1 cellular context compared by ENCODE assay signal in the genomic region with DNA sequence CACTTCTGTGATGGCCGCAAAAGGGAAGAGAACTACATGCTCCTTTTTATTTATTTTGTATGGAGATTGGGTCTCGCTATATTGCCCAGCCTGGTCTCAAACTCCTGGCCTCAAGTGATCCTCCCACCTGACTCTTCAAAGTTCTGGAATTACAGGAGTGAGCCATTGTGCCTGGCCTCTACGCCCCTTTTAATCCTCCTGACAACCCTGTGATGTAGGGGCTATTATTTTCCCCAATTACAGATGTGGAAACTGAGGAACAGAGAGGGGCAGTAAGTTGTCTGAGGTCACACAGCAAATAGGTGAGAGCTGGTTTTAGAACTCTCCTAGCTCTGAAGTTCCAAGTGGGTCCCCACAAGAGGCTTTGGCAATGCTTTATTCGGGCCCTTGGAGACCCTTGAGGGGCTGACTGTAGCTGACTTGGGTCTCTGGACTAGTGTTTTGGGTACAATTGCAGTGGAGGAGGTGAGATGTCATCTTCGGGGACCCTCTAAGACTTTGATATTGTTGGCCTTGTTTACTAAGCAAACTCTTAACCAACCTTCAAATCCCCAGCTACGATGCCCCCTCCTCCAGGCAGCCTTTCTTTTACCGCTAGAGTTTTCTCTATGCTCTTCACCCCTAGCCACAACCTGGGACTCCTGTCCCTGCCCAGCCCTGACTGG.
TF ChIP-seq lines count a peak whose summit lies in the region.

No MANE protein-coding gene starts in this region.

TF ChIP-seq in A549, 52 proteins besides CTCF, POLR2A, EP300 and RAD21:
- TF ChIP-seq, protein P1, sequence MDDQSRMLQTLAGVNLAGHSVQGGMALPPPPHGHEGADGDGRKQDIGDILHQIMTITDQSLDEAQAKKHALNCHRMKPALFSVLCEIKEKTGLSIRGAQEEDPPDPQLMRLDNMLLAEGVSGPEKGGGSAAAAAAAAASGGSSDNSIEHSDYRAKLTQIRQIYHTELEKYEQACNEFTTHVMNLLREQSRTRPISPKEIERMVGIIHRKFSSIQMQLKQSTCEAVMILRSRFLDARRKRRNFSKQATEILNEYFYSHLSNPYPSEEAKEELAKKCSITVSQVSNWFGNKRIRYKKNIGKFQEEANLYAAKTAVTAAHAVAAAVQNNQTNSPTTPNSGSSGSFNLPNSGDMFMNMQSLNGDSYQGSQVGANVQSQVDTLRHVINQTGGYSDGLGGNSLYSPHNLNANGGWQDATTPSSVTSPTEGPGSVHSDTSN (IDR thresholded peaks at IDR 0.05), result no peak
- TF ChIP-seq ZFP36 (IDR thresholded peaks at IDR 0.05; ENCODE audit: borderline replicate concordance, partially characterized antibody), result peak; percentile 35
